Comparison of ENCODE assay signal across 24 cellular contexts in the genomic region with DNA sequence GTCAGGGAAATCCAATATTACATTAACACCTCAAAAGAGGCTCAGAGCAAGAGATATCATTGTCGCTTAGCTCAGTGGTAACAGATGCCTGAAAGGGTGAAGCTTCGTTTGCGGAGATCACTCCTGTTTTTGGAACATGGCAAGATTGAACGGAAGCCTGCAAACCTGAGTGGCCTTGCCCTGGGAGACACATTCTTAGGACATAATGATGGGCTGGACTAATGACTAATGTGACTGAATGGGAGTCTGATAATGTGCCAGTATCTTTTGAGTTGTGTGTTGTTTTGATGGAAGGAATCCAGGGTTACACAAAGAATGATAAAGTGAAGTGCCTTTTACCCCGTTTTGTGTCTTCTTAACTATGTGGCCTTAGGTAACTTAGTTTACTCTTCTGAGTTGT.
"Had no signal": no experiment of that assay in that cellular context is flagged by ENCODE, and none has a peak within 500 bp of the region (broad histone marks: within the 10 kb centered on the region; RNA-seq: fewer than 3 reads in every experiment).

No MANE protein-coding gene starts in this region.

- H3K36me3 ChIP-seq: esophagus muscularis mucosa, gastrocnemius medialis, left lung, lower lobe of right lung had no signal

- H2AFZ ChIP-seq: hepatocyte had no signal

- H3K27ac ChIP-seq: coronary artery, dorsolateral prefrontal cortex, esophagus muscularis mucosa, gastrocnemius medialis, hepatocyte, left lung, lower lobe of right lung had no signal

- H3K9me3 ChIP-seq: esophagus muscularis mucosa, gastrocnemius medialis, left lung, lower lobe of right lung had no signal

- H3K4me3 ChIP-seq: coronary artery, dorsolateral prefrontal cortex, esophagus muscularis mucosa, gastrocnemius medialis, hepatocyte, left lung, lower lobe of right lung had no signal

- H3K4me1 ChIP-seq: left lung, lower lobe of right lung had no signal

- H3K27me3 ChIP-seq: dorsolateral prefrontal cortex, esophagus muscularis mucosa, gastrocnemius medialis, hepatocyte, left lung had no signal

- H3K79me2 ChIP-seq: hepatocyte had no signal

- H3K4me2 ChIP-seq: hepatocyte had no signal

- FAIRE-seq: colon, endothelial cell of umbilical vein, kidney had no signal

- ATAC-seq: gastrocnemius medialis; left lung; left ventricle myocardium superior; lower lobe of right lung; naive thymus-derived CD4-positive, alpha-beta T cell had no signal

- DNase-seq: dermis blood vessel endothelial cell; dorsolateral prefrontal cortex; effector CD4-positive, alpha-beta T cell; effector memory CD4-positive, alpha-beta T cell; foreskin fibroblast; foreskin melanocyte; gastrocnemius medialis; glutamatergic neuron; head of caudate nucleus; hypothalamus; immature natural killer cell; islet precursor cell; kidney; kidney glomerular epithelial cell; left lung; left ventricle myocardium superior; lower lobe of right lung; mesenchymal stem cell; naive thymus-derived CD4-positive, alpha-beta T cell had no signal
